1 cellular context compared by ENCODE assay signal in the genomic region with DNA sequence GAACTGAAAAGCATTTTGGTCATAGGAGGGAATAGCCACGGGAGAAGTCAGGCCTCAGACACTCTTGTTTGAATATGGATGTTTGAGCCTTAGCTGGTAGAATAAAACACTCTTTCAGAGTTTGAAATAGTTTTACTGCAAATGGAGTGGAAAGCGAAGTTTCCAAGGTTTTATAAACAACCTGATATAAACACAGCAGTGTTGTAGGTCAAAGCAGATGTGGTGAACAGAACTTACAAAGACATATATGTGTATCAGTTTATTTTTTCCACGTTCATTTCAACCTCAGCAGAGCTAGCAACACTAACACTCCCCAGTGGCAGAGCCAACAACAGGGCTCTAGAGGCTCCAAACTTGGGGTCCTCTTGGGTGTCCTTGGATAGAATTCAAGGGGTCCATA.
TF ChIP-seq lines count a peak whose summit lies in the region.

No MANE protein-coding gene starts in this region.

TF ChIP-seq in H1, 55 proteins besides CTCF, POLR2A, EP300 and RAD21:
- TF ChIP-seq, protein P1, sequence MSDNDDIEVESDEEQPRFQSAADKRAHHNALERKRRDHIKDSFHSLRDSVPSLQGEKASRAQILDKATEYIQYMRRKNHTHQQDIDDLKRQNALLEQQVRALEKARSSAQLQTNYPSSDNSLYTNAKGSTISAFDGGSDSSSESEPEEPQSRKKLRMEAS (IDR thresholded peaks at IDR 0.05) = no peak
- TF ChIP-seq GABPA (IDR thresholded peaks at IDR 0.05; ENCODE audit: borderline replicate concordance, insufficient read depth, low read length) (no peak), CBX5 (IDR thresholded peaks at IDR 0.05; ENCODE audit: low read depth, low read length) (no peak), TCF12 (IDR thresholded peaks at IDR 0.05; ENCODE audit: low read depth, low read length) (no peak), SIRT6 (IDR thresholded peaks at IDR 0.05; ENCODE audit: low read length) (no peak), JUND (IDR thresholded peaks at IDR 0.05; ENCODE audit: low read length) (no peak), HDAC2 (IDR thresholded peaks at IDR 0.05; ENCODE audit: borderline replicate concordance in 1 of 2, low read depth in 2 of 2, low read length in 2 of 2) (no peak), NANOG (IDR thresholded peaks at IDR 0.05; ENCODE audit: insufficient read depth, low read depth, low read length, poor library complexity, severe bottlenecking) (no peak), KDM4A (IDR thresholded peaks at IDR 0.05; ENCODE audit: low read depth, low read length, severe bottlenecking) (no peak), SP1 (IDR thresholded peaks at IDR 0.05; ENCODE audit: low read depth, low read length) (no peak), CHD7 (IDR thresholded peaks at IDR 0.05; ENCODE audit: insufficient replicate concordance, low read length) (no peak)
